Comparison of ENCODE assay signal across 8 cellular contexts in the genomic region with DNA sequence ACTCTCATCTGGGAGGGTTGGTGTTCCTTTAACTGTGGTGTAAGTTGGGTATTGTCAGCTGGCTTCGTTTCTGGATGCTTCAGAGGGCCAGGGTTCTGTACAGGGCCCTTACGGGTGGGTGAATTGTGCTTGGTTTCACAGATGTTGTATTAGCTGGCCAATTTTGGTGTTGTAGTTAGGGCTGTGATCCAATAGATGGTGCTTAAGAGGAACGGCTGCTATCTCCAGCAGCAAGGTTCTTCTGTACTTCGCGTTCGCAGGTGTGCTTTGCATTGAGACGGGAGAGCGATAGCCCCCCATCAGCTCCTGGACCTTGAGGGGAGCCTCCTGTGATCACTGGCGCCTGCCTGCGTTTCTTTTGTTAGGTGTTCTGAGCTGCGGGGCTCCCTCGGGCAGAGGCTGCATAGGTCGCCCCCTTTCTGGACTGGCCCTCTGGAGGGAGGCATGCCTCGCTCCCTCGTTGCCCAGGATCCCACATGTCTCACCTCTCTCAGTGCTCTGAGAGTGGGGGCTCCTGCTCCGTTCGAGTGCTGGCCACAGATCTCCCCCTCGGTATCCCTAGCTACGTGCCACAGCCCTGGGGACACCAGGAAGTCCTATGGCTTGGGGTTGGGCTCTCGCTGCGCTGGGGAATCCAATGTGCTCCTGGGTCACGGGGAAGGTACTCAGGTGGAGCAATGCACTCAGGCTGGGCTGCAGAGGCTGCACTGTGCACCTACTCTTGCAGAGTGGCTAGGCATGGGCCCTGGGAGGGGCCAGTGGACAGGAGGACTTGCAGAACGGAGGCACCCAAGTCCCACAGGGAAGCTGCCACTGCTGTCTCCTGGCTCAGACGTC. TPM values are rescaled to one million over a fixed set of nuclear protein-coding genes. Genes with fewer than 3 reads are reported as not detected.
DNase-seq lines count a peak whose midpoint lies in the region; ATAC-seq and TF ChIP-seq lines count a peak whose summit lies in the region.

No MANE protein-coding gene starts in this region.

- no peak overlapping the region for H4K91ac ChIP-seq in mesenchymal stem cell (ENCODE audit: low read length)

- peak; percentile 21 for ATAC-seq in GM21390 (IDR thresholded peaks at IDR 0.05; ENCODE audit: unreplicated experiment)

- DNase-seq in DMS79 treated with DMSO at 0.1 percent for 48 hours (lab: John Stamatoyannopoulos, UW): peak; percentile 44
- peak; percentile 21 for DNase-seq in SKM-1 (lab: John Stamatoyannopoulos, UW; ENCODE audit: unreplicated experiment)
- no peak for DNase-seq in mesenchymal stem cell
- no peak for DNase-seq in tibial nerve (ENCODE audit: low spot score in 2 of 2)
- no peak for DNase-seq in NCI-H1930 (lab: John Stamatoyannopoulos, UW)

- peaks cover 6% of the 10 kb centered on the region; the same call in 1 of the 2 replicates for H3K9me3 ChIP-seq in HUES6 (ENCODE audit: control insufficient read depth, insufficient read depth, low read depth, low read length)
- no peaks in the 10 kb centered on the region for H3K9me3 ChIP-seq in duodenal mucosa (ENCODE audit: control insufficient read depth in 1 of 2, low read length in 2 of 2)
- H3K9me3 ChIP-seq in mesenchymal stem cell (ENCODE audit: control insufficient read depth, low read length): peaks cover 4% of the 10 kb centered on the region
- no peaks in the 10 kb centered on the region for H3K9me3 ChIP-seq in tibial nerve

- H2BK5ac ChIP-seq in mesenchymal stem cell (ENCODE audit: low read depth, low read length, poor library complexity, severe bottlenecking): no peak overlapping the region

- H2BK12ac ChIP-seq in mesenchymal stem cell (ENCODE audit: low read length in 2 of 2): no peak overlapping the region

- H2BK15ac ChIP-seq in mesenchymal stem cell (ENCODE audit: low read depth, poor library complexity, severe bottlenecking): no peak overlapping the region

- H3K27ac ChIP-seq in HUES6 (ENCODE audit: low read depth, low read length) (no peak overlapping the region), duodenal mucosa (ENCODE audit: low read depth, low read length) (no peak overlapping the region), mesenchymal stem cell (ENCODE audit: low read length, poor library complexity, severe bottlenecking) (no peak overlapping the region), tibial nerve (peak overlapping the region in 3 of 4 donors; percentile 32 to 53 (median 46))

- H3K23ac ChIP-seq in mesenchymal stem cell (ENCODE audit: low read length in 2 of 2): no peak overlapping the region

- TF ChIP-seq CTCF in tibial nerve (IDR thresholded peaks at IDR 0.05): no peak

- no peak overlapping the region for H3K4me2 ChIP-seq in mesenchymal stem cell (ENCODE audit: low read length, poor library complexity, severe bottlenecking)

- no peak for TF ChIP-seq POLR2A in tibial nerve (IDR thresholded peaks at IDR 0.05)

- no peaks in the 10 kb centered on the region for H3K36me3 ChIP-seq in HUES6 (ENCODE audit: control insufficient read depth, insufficient read depth, low read length)
- no peaks in the 10 kb centered on the region for H3K36me3 ChIP-seq in duodenal mucosa (ENCODE audit: control insufficient read depth in 1 of 2, insufficient read depth in 2 of 2, low read length in 2 of 2)
- H3K36me3 ChIP-seq in mesenchymal stem cell (ENCODE audit: control insufficient read depth in 1 of 2, insufficient read depth in 2 of 2, low read depth in 1 of 2, low read length in 2 of 2): no peaks in the 10 kb centered on the region
- H3K36me3 ChIP-seq in tibial nerve: no peaks in the 10 kb centered on the region

- WGBS in mesenchymal stem cell: 68% methylated on average over 24 of the region's 24 CpGs
- WGBS in tibial nerve, 2 donors: 43 to 52% methylated on average over 18 to 22 of the region's 24 CpGs

- no peak overlapping the region for H2AK5ac ChIP-seq in mesenchymal stem cell (ENCODE audit: low read length, severe bottlenecking)

- no peak overlapping the region for H3K18ac ChIP-seq in mesenchymal stem cell (ENCODE audit: low read depth in 1 of 2, low read length in 2 of 2)

- H2BK120ac ChIP-seq in mesenchymal stem cell (ENCODE audit: low read depth, low read length): no peak overlapping the region

- peak overlapping the region; percentile 48 for H3K9ac ChIP-seq in HUES6 (ENCODE audit: low read length)
- peak overlapping the region; percentile 45 to 64 for H3K9ac ChIP-seq in duodenal mucosa (ENCODE audit: low read depth in 1 of 2, low read length in 2 of 2)
- peak overlapping the region; percentile 71 for H3K9ac ChIP-seq in mesenchymal stem cell (ENCODE audit: low read length)

- no peaks in the 10 kb centered on the region for H3K4me1 ChIP-seq in HUES6 (ENCODE audit: control insufficient read depth, insufficient read depth, low read length)
- H3K4me1 ChIP-seq in duodenal mucosa (ENCODE audit: control insufficient read depth in 1 of 2, insufficient read depth in 2 of 2, low read length in 2 of 2): peaks cover 8 to 16% of the 10 kb centered on the region in 2 donors
- peaks cover 7% of the 10 kb centered on the region for H3K4me1 ChIP-seq in mesenchymal stem cell (ENCODE audit: control insufficient read depth, insufficient read depth, low read depth, low read length)
- peaks cover 0 to 27% (median 0%) of the 10 kb centered on the region in 4 donors for H3K4me1 ChIP-seq in tibial nerve

- H3K4me3 ChIP-seq in HUES6 (ENCODE audit: low read depth, low read length): peak overlapping the region; percentile 59
- peak overlapping the region; percentile 62 to 71 for H3K4me3 ChIP-seq in duodenal mucosa (ENCODE audit: low read depth in 1 of 2, low read length in 2 of 2)
- H3K4me3 ChIP-seq in mesenchymal stem cell (ENCODE audit: insufficient read depth in 1 of 2, low read depth in 1 of 2, low read length in 2 of 2): peak overlapping the region; percentile 27 to 68
- peak overlapping the region in 3 of 4 donors; percentile 21 to 49 (median 45) for H3K4me3 ChIP-seq in tibial nerve

- peak overlapping the region; percentile 14 for H4K8ac ChIP-seq in mesenchymal stem cell (ENCODE audit: low read length)

- H3K27me3 ChIP-seq in HUES6 (ENCODE audit: control insufficient read depth, insufficient read depth, low read length) (peaks cover 35% of the 10 kb centered on the region), duodenal mucosa (ENCODE audit: control insufficient read depth in 1 of 2, insufficient read depth in 2 of 2, low read length in 2 of 2) (no peaks in the 10 kb centered on the region), mesenchymal stem cell (ENCODE audit: control insufficient read depth in 1 of 2, insufficient read depth in 1 of 2, low read length in 2 of 2) (peaks cover 11 to 33% of the 10 kb centered on the region in 2 experiments), tibial nerve (peaks cover 0 to 19% of the 10 kb centered on the region in 2 donors)

- no peak overlapping the region for H2AFZ ChIP-seq in mesenchymal stem cell (ENCODE audit: low read depth, low read length)

- no peak overlapping the region for H3K4ac ChIP-seq in mesenchymal stem cell (ENCODE audit: low read depth in 1 of 2, low read length in 2 of 2)

- no peaks in the 10 kb centered on the region for H3K79me1 ChIP-seq in mesenchymal stem cell (replicated peaks; ENCODE audit: low read length, poor library complexity, severe bottlenecking)

- no peak overlapping the region for H3K14ac ChIP-seq in mesenchymal stem cell (ENCODE audit: low read length in 2 of 2)

- no peak for TF ChIP-seq EP300 in tibial nerve (IDR thresholded peaks at IDR 0.05)

RNA-seq across cellular contexts. Expression of a gene that starts 0.8 kb away (rescaled TPM):
- not detected for polyA plus RNA-seq in mesenchymal stem cell (2013, experiment 1 of 2)
- not detected for polyA plus RNA-seq in mesenchymal stem cell (2013, experiment 2 of 2)
- not detected for total RNA-seq in tibial nerve

RNA-seq across cellular contexts. Expression of a gene that starts 58.7 kb away (rescaled TPM):
- 5.6 TPM for polyA plus RNA-seq in mesenchymal stem cell (2013, experiment 1 of 2)
- polyA plus RNA-seq in mesenchymal stem cell (2013, experiment 2 of 2): 5.2 TPM
- 1 to 10 TPM in 3 of 4 donors, under 1 TPM in 1; 0.42 to 2.6 (median 1.3) TPM for total RNA-seq in tibial nerve

Comparison
In these comparisons a context has a peak if more than half of its experiments do, and no peak if none do; other contexts are left out.
1. DNase-seq: peak in DMS79 treated with DMSO at 0.1 percent for 48 hours (single experiment) and SKM-1 (single experiment); none in mesenchymal stem cell (single experiment), tibial nerve (0 of 2) and NCI-H1930 (0 of 2).
2. H3K27ac ChIP-seq: peak in tibial nerve (3 of 4); none in HUES6 (single experiment), duodenal mucosa (single experiment) and mesenchymal stem cell (single experiment).
3. Peak in every context shown above with its lines, with median percentiles within 50 percentile points of each other: H3K4me3 ChIP-seq and H3K9ac ChIP-seq.